Comparison of ENCODE assay signal across 8 cellular contexts in genomic region chr13:90867336-90867683, GRCh38.
DNase-seq lines count a peak whose midpoint lies in the region; ATAC-seq, FAIRE-seq and TF ChIP-seq lines count a peak whose summit lies in the region.

No MANE protein-coding gene starts in this region.

- no peak overlapping the region for H3K27ac ChIP-seq in endothelial cell of umbilical vein (ENCODE audit: insufficient read depth, low read depth, low read length)

- H3K79me2 ChIP-seq in endothelial cell of umbilical vein (ENCODE audit: control insufficient read depth, insufficient read depth, low read length): no peaks in the 10 kb centered on the region

- ATAC-seq in GM18499 (IDR thresholded peaks at IDR 0.05; ENCODE audit: insufficient read depth, unreplicated experiment) (peak; percentile 83), HG02763 (IDR thresholded peaks at IDR 0.05; ENCODE audit: unreplicated experiment) (peak; percentile 91)

- intact Hi-C loops in endothelial cell of umbilical vein (cut with micrococcal nuclease): loop anchor here (2.0 to 10.0 kb wide), 5 partner anchors 150 to 1505 kb away; no protein-coding TSS in a partner anchor

- CTCF ChIA-PET in endothelial cell of umbilical vein (lab: Charles Lee): interaction anchor here (0.7 to 1.1 kb wide), 4 partner anchors 10 to 1505 kb away, joined by 3 to 5 read pairs (median 3); no protein-coding TSS in a partner anchor

- BruUV-seq in endothelial cell of umbilical vein (replicated peaks; lab: Mats Ljungman, UMichigan): no TSS peak

- no peaks in the 10 kb centered on the region for H3K9me3 ChIP-seq in endothelial cell of umbilical vein (replicated peaks; ENCODE audit: control insufficient read depth, insufficient read depth, low read length)

- POLR2A ChIA-PET in endothelial cell of umbilical vein (lab: Charles Lee): no interaction called here

- TF ChIP-seq CTCF in endothelial cell of umbilical vein (IDR thresholded peaks at IDR 0.05; ENCODE audit: extremely low read depth in 1 of 2, insufficient read depth in 1 of 2, low read depth in 1 of 2, low read length in 2 of 2): peak; percentile 45 to 58

- DNase-seq in AG20443 (ENCODE audit: low spot score) (peak; percentile 61), MV-4-11 (lab: John Stamatoyannopoulos, UW) (peak; percentile 91), SIG-M5 (lab: John Stamatoyannopoulos, UW) (peak; percentile 40), endothelial cell of umbilical vein (ENCODE audit: low read depth, low spot score) (peak; percentile 36), myocyte (ENCODE audit: low read depth) (peak; percentile 81), GM19238 (ENCODE audit: insufficient read length, low spot score) (no peak)

- H3K4me2 ChIP-seq in endothelial cell of umbilical vein (ENCODE audit: insufficient read depth, low read length): no peak overlapping the region

- H3K4me3 ChIP-seq in endothelial cell of umbilical vein (replicated peaks in 1 of 3; ENCODE audit: insufficient read depth in 1 of 3, low read depth in 1 of 3, low read length in 3 of 3): no peak overlapping the region

- H3K36me3 ChIP-seq in endothelial cell of umbilical vein (ENCODE audit: control insufficient read depth in 2 of 2, extremely low read depth in 1 of 2, insufficient read depth in 2 of 2, low read length in 2 of 2): no peaks in the 10 kb centered on the region

- no peaks in the 10 kb centered on the region for H3K4me1 ChIP-seq in endothelial cell of umbilical vein (ENCODE audit: control insufficient read depth, extremely low read depth, insufficient read depth, low read length)

- no peak for TF ChIP-seq POLR2A in endothelial cell of umbilical vein (IDR thresholded peaks at IDR 0.05; ENCODE audit: low read depth, low read length)

- no peak overlapping the region for H2AFZ ChIP-seq in endothelial cell of umbilical vein (ENCODE audit: low read depth, low read length)

- H4K20me1 ChIP-seq in endothelial cell of umbilical vein (replicated peaks; ENCODE audit: control insufficient read depth, extremely low read depth, insufficient read depth, low read length): no peaks in the 10 kb centered on the region

- H3K27me3 ChIP-seq in endothelial cell of umbilical vein (ENCODE audit: control insufficient read depth in 2 of 2, insufficient read depth in 2 of 2, low read length in 2 of 2): no peaks in the 10 kb centered on the region

- H3K9me1 ChIP-seq in endothelial cell of umbilical vein (replicated peaks; ENCODE audit: control insufficient read depth, extremely low read depth, insufficient read depth, low read length): no peaks in the 10 kb centered on the region

- peak; percentile 81 for FAIRE-seq in endothelial cell of umbilical vein (lab: Jason Lieb, UNC)

- H3K9ac ChIP-seq in endothelial cell of umbilical vein (replicated peaks; ENCODE audit: extremely low read depth, insufficient read depth, low read length): no peak overlapping the region

- dilution Hi-C loops in endothelial cell of umbilical vein (cut with MboI; ENCODE audit: extremely low pct_ligation_motif_present, low sequenced_read_pairs): no loop called here

TF ChIP-seq in endothelial cell of umbilical vein, 7 proteins besides CTCF, POLR2A, EP300 and RAD21:
- TF ChIP-seq FOS (IDR thresholded peaks at IDR 0.05; ENCODE audit: borderline replicate concordance, insufficient read depth, low read length) (no peak), JUN (IDR thresholded peaks at IDR 0.05; ENCODE audit: borderline replicate concordance, insufficient read depth, insufficient read length, low read depth) (no peak), GATA2 (IDR thresholded peaks at IDR 0.05; ENCODE audit: insufficient read depth, insufficient read length, low read depth, low read length) (no peak), MYC (IDR thresholded peaks at IDR 0.05; ENCODE audit: low read depth, low read length) (no peak), MAX (IDR thresholded peaks at IDR 0.05; ENCODE audit: insufficient read depth, insufficient read length) (no peak), EZH2 (IDR thresholded peaks at IDR 0.05; ENCODE audit: borderline replicate concordance, low read depth, low read length, severe bottlenecking) (no peak), POLR2AphosphoS5 (IDR thresholded peaks at IDR 0.05; ENCODE audit: insufficient read depth, low read depth, low read length) (no peak)
TF ChIP-seq in endothelial cell of umbilical vein: peak in this region for 0.
